In the genomic region with DNA sequence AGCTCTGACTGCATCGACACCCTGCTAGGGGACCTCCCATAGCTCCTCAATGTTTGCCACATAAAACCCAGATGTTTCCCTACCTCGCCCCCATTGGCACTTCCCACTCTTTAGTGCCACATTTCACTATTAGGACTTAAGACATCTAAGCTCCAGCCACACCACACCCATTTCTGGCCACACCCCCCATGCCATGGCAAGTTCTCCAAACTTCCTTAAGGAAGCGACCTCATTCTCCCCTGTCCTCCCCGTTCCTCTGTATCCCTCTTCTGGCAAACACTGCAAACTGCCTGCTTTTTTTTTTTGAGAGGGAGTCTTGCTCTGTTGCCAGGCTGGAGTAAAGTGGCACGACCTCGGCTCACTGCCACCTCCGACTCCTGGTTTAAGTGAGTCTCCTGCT, we compare ENCODE assay signal across 9 cellular contexts.
DNase-seq lines count a peak whose midpoint lies in the region; ATAC-seq and TF ChIP-seq lines count a peak whose summit lies in the region.
"Had no signal": no experiment of that assay in that cellular context is flagged by ENCODE, and none has a peak within 500 bp of the region (broad histone marks: within the 10 kb centered on the region; RNA-seq: fewer than 3 reads in every experiment).

No MANE protein-coding gene starts in this region.

- H3K27ac Mint-ChIP-seq in activated CD8-positive, alpha-beta T cell treated with anti-CD3 and anti-CD28 coated beads for 36 hours, result peak overlapping the region; percentile 37

- DNase-seq in AG08396 (ENCODE audit: low spot score) (peak; percentile 33), ELR (ENCODE audit: low read depth) (peak; percentile 47), glomerular visceral epithelial cell (ENCODE audit: extremely low spot score) (peak; percentile 23), C1 segment of cervical spinal cord (lab: John Stamatoyannopoulos, UW) (no peak), RPMI8226 (no peak), NCI-H2227 (lab: John Stamatoyannopoulos, UW; ENCODE audit: unreplicated experiment) (no peak)
- peak; percentile 2 for DNase-seq in activated CD8-positive, alpha-beta T cell treated with anti-CD3 and anti-CD28 coated beads for 36 hours
- DNase-seq: stomach had no signal

- POLR2A ChIA-PET in activated CD8-positive, alpha-beta T cell treated with anti-CD3 and anti-CD28 coated beads for 36 hours (lab: Charles Lee), result interaction anchor here (0.9 to 2.4 kb wide), 4 partner anchors 10 to 60 kb away, joined by 3 to 9 read pairs (median 3); no protein-coding TSS in a partner anchor

- intact Hi-C loops in activated CD8-positive, alpha-beta T cell treated with anti-CD3 and anti-CD28 coated beads for 36 hours (cut with micrococcal nuclease), result no loop called here

- CTCF ChIA-PET in activated CD8-positive, alpha-beta T cell treated with anti-CD3 and anti-CD28 coated beads for 36 hours (lab: Charles Lee), result interaction anchor here (1.6 kb wide), 1 partner anchor 13 kb away, joined by 7 read pairs; no protein-coding TSS in a partner anchor

- peaks cover 4% of the 10 kb centered on the region for H3K9me3 Mint-ChIP-seq in activated CD8-positive, alpha-beta T cell treated with anti-CD3 and anti-CD28 coated beads for 36 hours

- TF ChIP-seq CTCF in activated CD8-positive, alpha-beta T cell treated with anti-CD3 and anti-CD28 coated beads for 36 hours (IDR thresholded peaks at IDR 0.05), result no peak

- H3K4me3 Mint-ChIP-seq in activated CD8-positive, alpha-beta T cell treated with anti-CD3 and anti-CD28 coated beads for 36 hours, result no peak overlapping the region

- peaks cover 88% of the 10 kb centered on the region for H3K36me3 Mint-ChIP-seq in activated CD8-positive, alpha-beta T cell treated with anti-CD3 and anti-CD28 coated beads for 36 hours (ENCODE audit: low read depth)

- peaks cover 69% of the 10 kb centered on the region for H3K4me1 Mint-ChIP-seq in activated CD8-positive, alpha-beta T cell treated with anti-CD3 and anti-CD28 coated beads for 36 hours (ENCODE audit: low read depth)

- no peak for ATAC-seq in activated CD8-positive, alpha-beta T cell treated with anti-CD3 and anti-CD28 coated beads for 36 hours
- no peak for ATAC-seq in GM18867 (IDR thresholded peaks at IDR 0.05; ENCODE audit: unreplicated experiment)

- no peaks in the 10 kb centered on the region for H3K27me3 Mint-ChIP-seq in activated CD8-positive, alpha-beta T cell treated with anti-CD3 and anti-CD28 coated beads for 36 hours

Comparison
In these comparisons a context has a peak if more than half of its experiments do, and no peak if none do; other contexts are left out.
1. DNase-seq: peak in AG08396 (single experiment), ELR (single experiment), activated CD8-positive, alpha-beta T cell treated with anti-CD3 and anti-CD28 coated beads for 36 hours (single experiment) and glomerular visceral epithelial cell (single experiment); none in C1 segment of cervical spinal cord (0 of 14), RPMI8226 (single experiment) and NCI-H2227 (single experiment).